In genomic region chr3:170909129-170909903, GRCh38 we compare ENCODE assay signal across 8 cellular contexts. TPM values are rescaled to one million over a fixed set of nuclear protein-coding genes. Genes with fewer than 3 reads are reported as not detected.
DNase-seq lines count a peak whose midpoint lies in the region; ATAC-seq and TF ChIP-seq lines count a peak whose summit lies in the region.

No MANE protein-coding gene starts in this region.

- no peak for TF ChIP-seq CTCF in left ventricle myocardium inferior (IDR thresholded peaks at IDR 0.05; ENCODE audit: borderline replicate concordance)

- H3K4me1 Mint-ChIP-seq in T-helper 17 cell: peaks cover 5% of the 10 kb centered on the region
- peaks cover 12% of the 10 kb centered on the region for H3K4me1 Mint-ChIP-seq in stimulated activated memory B cell treated with anti-CD40 and anti-IgM and Interleukin-4, amounts not matched to agents 10 μg/mL and 1 μg/mL and 100 μg/mL, for 72 hours

- DNase-seq in NCI-H748 (lab: John Stamatoyannopoulos, UW; ENCODE audit: unreplicated experiment) (peak; percentile 0), NCI-H748 treated with DMSO at 0.1 percent for 48 hours (lab: John Stamatoyannopoulos, UW) (no peak), T-helper 17 cell (no peak), left ventricle myocardium inferior (no peak), dedifferentiated amniotic fluid mesenchymal stem cell (ENCODE audit: extremely low spot score) (no peak), NCI-H526 treated with DMSO at 0.1 percent for 48 hours (lab: John Stamatoyannopoulos, UW) (no peak), NCI-H524 treated with DMSO at 0.1 percent for 48 hours (lab: John Stamatoyannopoulos, UW) (no peak)

- H3K9me3 ChIP-seq in T-helper 17 cell (ENCODE audit: control insufficient read depth, low read length, poor library complexity, severe bottlenecking) (no peaks in the 10 kb centered on the region), left ventricle myocardium inferior (replicated peaks) (peaks cover 38% of the 10 kb centered on the region)

- peak overlapping the region; percentile 80 for H3K4me3 ChIP-seq in left ventricle myocardium inferior

- peak overlapping the region; percentile 73 for H3K27ac ChIP-seq in left ventricle myocardium inferior (replicated peaks)

- no peaks in the 10 kb centered on the region for H3K27me3 Mint-ChIP-seq in T-helper 17 cell
- H3K27me3 Mint-ChIP-seq in stimulated activated memory B cell treated with anti-CD40 and anti-IgM and Interleukin-4, amounts not matched to agents 10 μg/mL and 1 μg/mL and 100 μg/mL, for 72 hours: no peaks in the 10 kb centered on the region

- peaks cover 18% of the 10 kb centered on the region for H3K4me1 ChIP-seq in left ventricle myocardium inferior

- H3K27me3 ChIP-seq in left ventricle myocardium inferior (ENCODE audit: low read depth): no peaks in the 10 kb centered on the region

- H3K27ac Mint-ChIP-seq in T-helper 17 cell: peak overlapping the region; percentile 89
- peak overlapping the region; percentile 86 for H3K27ac Mint-ChIP-seq in stimulated activated memory B cell treated with anti-CD40 and anti-IgM and Interleukin-4, amounts not matched to agents 10 μg/mL and 1 μg/mL and 100 μg/mL, for 72 hours

- H3K4me3 Mint-ChIP-seq in T-helper 17 cell: no peak overlapping the region
- H3K4me3 Mint-ChIP-seq in stimulated activated memory B cell treated with anti-CD40 and anti-IgM and Interleukin-4, amounts not matched to agents 10 μg/mL and 1 μg/mL and 100 μg/mL, for 72 hours: peak overlapping the region; percentile 99

- peaks cover 5% of the 10 kb centered on the region for H3K9me3 Mint-ChIP-seq in stimulated activated memory B cell treated with anti-CD40 and anti-IgM and Interleukin-4, amounts not matched to agents 10 μg/mL and 1 μg/mL and 100 μg/mL, for 72 hours

- no peaks in the 10 kb centered on the region for H3K36me3 Mint-ChIP-seq in T-helper 17 cell (ENCODE audit: low read depth)
- H3K36me3 Mint-ChIP-seq in stimulated activated memory B cell treated with anti-CD40 and anti-IgM and Interleukin-4, amounts not matched to agents 10 μg/mL and 1 μg/mL and 100 μg/mL, for 72 hours: no peaks in the 10 kb centered on the region

- no peaks in the 10 kb centered on the region for H3K36me3 ChIP-seq in left ventricle myocardium inferior

- intact Hi-C loops in left ventricle myocardium inferior (cut with micrococcal nuclease): no loop called here

- no peak for ATAC-seq in T-helper 17 cell
- ATAC-seq in stimulated activated memory B cell treated with anti-CD40 and anti-IgM and Interleukin-4, amounts not matched to agents 10 μg/mL and 1 μg/mL and 100 μg/mL, for 72 hours: no peak

RNA-seq across cellular contexts. Expression of gene EIF5A2, which starts 0.9 kb away (rescaled TPM):
- total RNA-seq in T-helper 17 cell (10 to 100 TPM in 1 of 2 donors, 1 to 10 TPM in 1; 8.4 to 14.5 TPM), left ventricle myocardium inferior (10.2 TPM)

RNA-seq across cellular contexts. Expression of gene RPL22L1, which starts 39.3 kb away (rescaled TPM):
- total RNA-seq in T-helper 17 cell: 10 to 100 TPM; 64.9 to 68.2 TPM
- 12.4 TPM for total RNA-seq in left ventricle myocardium inferior
